In genomic region chr2:203908344-203909185, GRCh38 we compare ENCODE assay signal across 15 cellular contexts. TPM values are rescaled to one million over a fixed set of nuclear protein-coding genes. Genes with fewer than 3 reads are reported as not detected.
DNase-seq lines count a peak whose midpoint lies in the region; ATAC-seq and TF ChIP-seq lines count a peak whose summit lies in the region.
"Had no signal": no experiment of that assay in that cellular context is flagged by ENCODE, and none has a peak within 500 bp of the region (broad histone marks: within the 10 kb centered on the region; RNA-seq: fewer than 3 reads in every experiment).

No MANE protein-coding gene starts in this region.

- TF ChIP-seq POLR2A in Peyer's patch (IDR thresholded peaks at IDR 0.05) (no peak), sigmoid colon (IDR thresholded peaks at IDR 0.05) (no peak)

- H3K36me3 Mint-ChIP-seq in HFFc6 (ENCODE audit: low read depth), result no peaks in the 10 kb centered on the region
- H3K36me3 Mint-ChIP-seq: activated naive CD4-positive, alpha-beta T cell treated with anti-CD3 and anti-CD28 coated beads, Interleukin-2, amount 50 U/mL, for 24 hours had no signal

- 54 to 77% methylated on average over 7 of the region's 7 CpGs for WGBS in sigmoid colon, 2 donors

- H3K4me1 ChIP-seq in Peyer's patch, result peaks cover 0 to 11% (median 4%) of the 10 kb centered on the region in 4 donors
- peaks cover 0 to 18% (median 15%) of the 10 kb centered on the region in 4 donors for H3K4me1 ChIP-seq in sigmoid colon

- peak overlapping the region; percentile 71; the same call in 1 of the 2 replicates for H3K4me3 Mint-ChIP-seq in HFFc6
- H3K4me3 Mint-ChIP-seq: activated naive CD4-positive, alpha-beta T cell treated with anti-CD3 and anti-CD28 coated beads, Interleukin-2, amount 50 U/mL, for 24 hours had no signal

- H3K36me3 ChIP-seq in Peyer's patch (no peaks in the 10 kb centered on the region), sigmoid colon (no peaks in the 10 kb centered on the region)

- peak; percentile 9 to 38 for ATAC-seq in left cardiac atrium
- ATAC-seq in GM21367 (IDR thresholded peaks at IDR 0.05; ENCODE audit: unreplicated experiment), result no peak
- ATAC-seq in HG03439 (IDR thresholded peaks at IDR 0.05; ENCODE audit: unreplicated experiment), result no peak
- ATAC-seq in GM18520 (IDR thresholded peaks at IDR 0.05; ENCODE audit: unreplicated experiment), result no peak

- no peaks in the 10 kb centered on the region for H3K27me3 ChIP-seq in Peyer's patch
- no peaks in the 10 kb centered on the region for H3K27me3 ChIP-seq in sigmoid colon

- H3K9me3 ChIP-seq in Peyer's patch (no peaks in the 10 kb centered on the region), sigmoid colon (no peaks in the 10 kb centered on the region)

- DNase-seq in HFFc6, result no peak
- peak in 2 of 3 donors; percentile 61 to 78 for DNase-seq in Peyer's patch
- DNase-seq in left cardiac atrium, result no peak
- DNase-seq in sigmoid colon, result no peak
- DNase-seq in AML-193 (lab: John Stamatoyannopoulos, UW), result no peak
- DNase-seq: activated CD4-positive, CD25-positive, alpha-beta regulatory T cell treated with anti-CD3 and anti-CD28 coated beads, Interleukin-2, amount 50 U/mL, for 72 hours; DMS153; effector CD4-positive, alpha-beta T cell; NCI-H2081 treated with DMSO at 0.1 percent for 48 hours; stimulated activated CD4-positive, alpha-beta T cell treated with anti-CD3 and anti-CD28 coated beads, Interleukin-4, amount 100 ng/mL, for 4 hours had no signal

- no peak for TF ChIP-seq CTCF in HFFc6 (IDR thresholded peaks at IDR 0.05)
- no peak for TF ChIP-seq CTCF in Peyer's patch (IDR thresholded peaks at IDR 0.05)
- TF ChIP-seq CTCF in sigmoid colon (IDR thresholded peaks at IDR 0.05), result no peak

- peaks cover 10% of the 10 kb centered on the region for H3K4me1 Mint-ChIP-seq in HFFc6 (ENCODE audit: low read depth)

- H3K4me3 ChIP-seq in Peyer's patch (no peak overlapping the region), sigmoid colon (no peak overlapping the region)

- no peak overlapping the region for H3K27ac Mint-ChIP-seq in HFFc6

- H3K27me3 Mint-ChIP-seq in HFFc6 (ENCODE audit: insufficient read depth), result peaks cover 2% of the 10 kb centered on the region
- H3K27me3 Mint-ChIP-seq: activated naive CD4-positive, alpha-beta T cell treated with anti-CD3 and anti-CD28 coated beads, Interleukin-2, amount 50 U/mL, for 24 hours had no signal

- peak overlapping the region in 1 of 4 donors; percentile 43 for H3K27ac ChIP-seq in Peyer's patch
- peak overlapping the region; percentile 21 to 60 (median 36) for H3K27ac ChIP-seq in sigmoid colon

- intact Hi-C loops in left cardiac atrium (cut with DNase I) (loop anchor here in 1 of 2 donors (10.0 kb wide), 1 partner anchor 414 kb away; no protein-coding TSS in a partner anchor), sigmoid colon (cut with DNase I) (loop anchor here (1.0 to 10.0 kb wide), 3 partner anchors 94 to 424 kb away; no protein-coding TSS in a partner anchor)

- TF ChIP-seq EP300 in sigmoid colon (IDR thresholded peaks at IDR 0.05), result no peak

- H3K9me3 Mint-ChIP-seq in HFFc6, result no peaks in the 10 kb centered on the region
- H3K9me3 Mint-ChIP-seq: activated naive CD4-positive, alpha-beta T cell treated with anti-CD3 and anti-CD28 coated beads, Interleukin-2, amount 50 U/mL, for 24 hours had no signal

RNA-seq across cellular contexts. Expression of gene ICOS, which starts 28.0 kb away (rescaled TPM):
- not detected for total RNA-seq in HFFc6 (2021; fragmentation: NEBNext Ultra II Directional; extraction: Animal tissue kit (Norgen Biotek cat#: 25700))
- total RNA-seq in Peyer's patch (1 to 10 TPM in 1 of 4 donors, under 1 TPM in 1, not detected in 2; 0.94 to 1.2 TPM), left cardiac atrium (under 1 TPM in 1 of 2 donors, not detected in 1; 0.09 TPM), sigmoid colon (under 1 TPM in 1 of 4 donors, not detected in 3; 0.27 TPM)
- polyA plus RNA-seq in sigmoid colon, result 1 to 10 TPM in 1 of 3 donors, not detected in 2; 6.4 TPM
- polyA plus RNA-seq: neural cell had no signal

RNA-seq across cellular contexts. Expression of gene CTLA4, which starts 41.0 kb away (rescaled TPM):
- total RNA-seq in HFFc6 (2021; fragmentation: NEBNext Ultra II Directional; extraction: Animal tissue kit (Norgen Biotek cat#: 25700)), result not detected
- total RNA-seq in Peyer's patch (10 to 100 TPM in 1 of 4 donors, not detected in 3; 42.1 TPM), left cardiac atrium (under 1 TPM in 1 of 2 donors, not detected in 1; 0.34 TPM), sigmoid colon (under 1 TPM in 1 of 4 donors, not detected in 3; 0.49 TPM)
- 1 to 10 TPM in 1 of 3 donors, not detected in 2; 9.0 TPM for polyA plus RNA-seq in sigmoid colon
- polyA plus RNA-seq: neural cell had no signal

Comparison
In these comparisons a context has a peak if more than half of its experiments do, and no peak if none do; other contexts are left out.
1. DNase-seq: peak in Peyer's patch (2 of 3); none in HFFc6 (single experiment), left cardiac atrium (single experiment), sigmoid colon (single experiment) and AML-193 (0 of 2).
2. ATAC-seq: peak in left cardiac atrium (2 of 2); none in GM21367 (single experiment), HG03439 (single experiment) and GM18520 (single experiment).